9 cellular contexts compared by ENCODE assay signal in the genomic region with DNA sequence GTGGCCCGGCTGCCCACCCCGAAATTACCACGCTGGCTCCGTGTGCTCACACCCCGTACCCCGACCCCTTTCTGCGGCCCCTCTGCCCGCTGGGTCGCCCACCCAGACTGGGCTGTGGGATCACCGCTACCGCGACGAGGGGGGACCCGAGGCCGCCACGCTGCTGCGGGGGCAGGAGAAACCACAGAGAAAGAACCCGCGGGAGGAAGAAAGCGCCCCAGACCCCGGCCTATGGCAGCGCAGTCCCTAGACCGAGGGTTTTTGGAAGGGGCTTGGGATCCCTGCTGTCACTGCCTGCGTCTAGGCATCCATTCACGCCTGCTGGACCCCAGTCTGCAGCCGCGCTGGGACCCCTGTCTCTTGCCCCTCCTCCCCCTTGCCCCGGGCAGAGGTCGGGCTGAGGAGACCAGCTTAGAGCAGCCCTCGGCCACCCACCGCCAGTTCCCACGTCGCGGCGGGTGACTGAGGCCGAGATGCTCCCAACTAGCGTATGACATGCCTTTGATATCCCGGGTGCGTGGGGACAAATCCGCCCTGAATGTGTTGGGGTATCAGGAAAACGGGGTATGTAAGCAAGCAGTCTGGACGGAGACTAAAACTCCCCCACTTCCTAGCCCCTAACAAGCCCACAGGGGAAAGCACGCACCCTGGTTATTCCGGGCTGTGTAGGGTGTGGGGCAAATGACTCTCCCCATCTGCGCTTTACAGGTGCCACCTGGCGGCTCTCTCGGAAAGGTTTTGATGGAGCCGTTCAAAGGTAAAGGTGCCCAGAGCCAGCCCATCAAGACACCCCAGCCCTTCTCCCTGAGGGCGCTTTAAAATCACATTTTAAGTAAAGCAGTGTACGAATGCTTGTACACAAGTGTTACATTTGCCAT. TPM values are rescaled to one million over a fixed set of nuclear protein-coding genes. Genes with fewer than 3 reads are reported as not detected.
DNase-seq lines count a peak whose midpoint lies in the region; ATAC-seq and TF ChIP-seq lines count a peak whose summit lies in the region.
"Had no signal": no experiment of that assay in that cellular context is flagged by ENCODE, and none has a peak within 500 bp of the region (broad histone marks: within the 10 kb centered on the region; RNA-seq: fewer than 3 reads in every experiment).

No MANE protein-coding gene starts in this region.

- DNase-seq in COR-L47 (lab: John Stamatoyannopoulos, UW) (peak; percentile 62), H7 (peak; percentile 30), NCI-H226 (peak; percentile 38), endothelial cell (ENCODE audit: low spot score) (peak; percentile 30)
- peak; percentile 64 for DNase-seq in activated CD8-positive, alpha-beta memory T cell treated with anti-CD3 and anti-CD28 coated beads, Interleukin-2, amount 50 U/mL, for 4 hours
- peak; percentile 48 to 85 (median 66) for DNase-seq in naive thymus-derived CD8-positive, alpha-beta T cell
- peak; percentile 70 for DNase-seq in stimulated activated naive CD4-positive, alpha-beta T cell treated with Interleukin-2 at 50 U/mL for 16 hours (lab: John Stamatoyannopoulos, UW)

- H3K27ac Mint-ChIP-seq in endothelial cell (ENCODE audit: unreplicated experiment), result no peak overlapping the region
- H3K27ac Mint-ChIP-seq in naive thymus-derived CD8-positive, alpha-beta T cell, result peak overlapping the region in 1 of 10 donors; percentile 77

- peak overlapping the region; percentile 44 for H3K4me3 ChIP-seq in H7 (ENCODE audit: insufficient read depth, low read depth, low read length)

- H3K4me1 Mint-ChIP-seq in endothelial cell (ENCODE audit: unreplicated experiment), result no peaks in the 10 kb centered on the region
- H3K4me1 Mint-ChIP-seq in naive thymus-derived CD8-positive, alpha-beta T cell, result peaks cover 9 to 19% (median 18%) of the 10 kb centered on the region in 4 donors

- peak overlapping the region; percentile 89 for H3K4me3 Mint-ChIP-seq in endothelial cell (ENCODE audit: unreplicated experiment)
- peak overlapping the region; percentile 79 to 91 (median 86) for H3K4me3 Mint-ChIP-seq in naive thymus-derived CD8-positive, alpha-beta T cell

- TF ChIP-seq CTCF in endothelial cell (IDR thresholded peaks at IDR 0.05; ENCODE audit: unreplicated experiment), result peak; percentile 30

- peaks cover 10% of the 10 kb centered on the region for H3K27me3 Mint-ChIP-seq in endothelial cell (ENCODE audit: unreplicated experiment)
- H3K27me3 Mint-ChIP-seq in naive thymus-derived CD8-positive, alpha-beta T cell, result peaks cover 10 to 61% (median 36%) of the 10 kb centered on the region in 5 donors

- POLR2A ChIA-PET in naive thymus-derived CD8-positive, alpha-beta T cell (lab: Charles Lee), result no interaction called here

- H3K27me3 ChIP-seq in H7 (ENCODE audit: control insufficient read depth, insufficient read depth, low read length), result peaks cover 46% of the 10 kb centered on the region

- no peaks in the 10 kb centered on the region for H3K9me3 Mint-ChIP-seq in endothelial cell (ENCODE audit: unreplicated experiment)
- no peaks in the 10 kb centered on the region for H3K9me3 Mint-ChIP-seq in naive thymus-derived CD8-positive, alpha-beta T cell

- no peaks in the 10 kb centered on the region for H3K36me3 Mint-ChIP-seq in endothelial cell (ENCODE audit: low read depth, unreplicated experiment)
- H3K36me3 Mint-ChIP-seq in naive thymus-derived CD8-positive, alpha-beta T cell, result no peaks in the 10 kb centered on the region

- H3K36me3 ChIP-seq in H7 (replicated peaks; ENCODE audit: control insufficient read depth, insufficient read depth, low read length), result no peaks in the 10 kb centered on the region
- H3K36me3 ChIP-seq: SJSA1 had no signal

- ATAC-seq in naive thymus-derived CD8-positive, alpha-beta T cell, result peak; percentile 83 to 87
- ATAC-seq in GM21360 (IDR thresholded peaks at IDR 0.05; ENCODE audit: unreplicated experiment), result no peak

RNA-seq across cellular contexts. Expression of gene INPP4B, which starts 0.9 kb away (rescaled TPM):
- 1.8 and 2.2 TPM in 2 replicates for total RNA-seq in H7 (2014; rRNA removed; shearing (Covaris generic))
- 4.9 TPM for total RNA-seq in endothelial cell (ENCODE audit: unreplicated experiment)
- total RNA-seq in naive thymus-derived CD8-positive, alpha-beta T cell, result 10 to 100 TPM; 18.8 to 19.0 TPM
- 10 to 100 TPM; 25.4 to 35.0 (median 32.9) TPM for polyA plus RNA-seq in naive thymus-derived CD8-positive, alpha-beta T cell
